In the genomic region with DNA sequence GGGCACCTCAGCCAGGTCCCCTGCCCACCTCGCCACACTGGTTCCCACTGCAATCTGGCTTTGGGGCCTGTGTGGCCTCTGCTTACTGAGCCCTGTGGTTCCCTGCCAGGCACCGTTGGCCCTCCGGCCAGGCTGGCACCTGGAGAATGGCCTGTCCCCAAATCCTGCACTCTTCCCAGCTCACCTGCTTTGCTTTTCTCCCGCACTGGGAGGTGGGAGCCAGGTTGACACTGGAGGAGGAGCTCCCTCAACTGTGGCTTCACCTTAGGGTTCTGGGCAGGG, we compare ENCODE assay signal across 26 cellular contexts.
DNase-seq lines count a peak whose midpoint lies in the region; ATAC-seq, FAIRE-seq and TF ChIP-seq lines count a peak whose summit lies in the region.
"Had no signal": no experiment of that assay in that cellular context is flagged by ENCODE, and none has a peak within 500 bp of the region (broad histone marks: within the 10 kb centered on the region; RNA-seq: fewer than 3 reads in every experiment).

No MANE protein-coding gene starts in this region.

- no peak overlapping the region for H4K8ac ChIP-seq in neuronal stem cell (ENCODE audit: low read depth, low read length)

- H3K14ac ChIP-seq in neuronal stem cell (ENCODE audit: low read length): no peak overlapping the region

- no peaks in the 10 kb centered on the region for H3K36me3 ChIP-seq in HEK293 (ENCODE audit: control insufficient read depth in 2 of 2, insufficient read depth in 1 of 2, low read length in 2 of 2)
- H3K36me3 ChIP-seq in neuronal stem cell (replicated peaks in 1 of 2; ENCODE audit: control insufficient read depth in 2 of 2, insufficient read depth in 2 of 2, low read length in 2 of 2): no peaks in the 10 kb centered on the region
- H3K36me3 ChIP-seq: BE2C, BLaER1 had no signal

- H3K79me1 ChIP-seq in neuronal stem cell (ENCODE audit: low read depth, low read length): peaks cover 1% of the 10 kb centered on the region

- H3K4me1 ChIP-seq in A549 (no peaks in the 10 kb centered on the region), HEK293 (ENCODE audit: control insufficient read depth, insufficient read depth, low read length) (no peaks in the 10 kb centered on the region), neuronal stem cell (ENCODE audit: control insufficient read depth in 2 of 2, insufficient read depth in 1 of 2, low read depth in 1 of 2, low read length in 2 of 2) (no peaks in the 10 kb centered on the region)
- H3K4me1 ChIP-seq: BE2C had no signal

- H3K4me2 ChIP-seq in A549 (no peak overlapping the region), neuronal stem cell (ENCODE audit: insufficient read depth, low read length, poor library complexity, severe bottlenecking) (no peak overlapping the region)
- H3K4me2 ChIP-seq: BLaER1 had no signal

- ATAC-seq in A549 (peak in 1 of 2 experiments; percentile 16; a peak in 2 of 6 replicates), HG02885 (IDR thresholded peaks at IDR 0.05; ENCODE audit: poor library complexity, unreplicated experiment) (no peak)
- ATAC-seq: GM12878 had no signal

- in situ Hi-C loops in GM13976 (cut with MboI; ENCODE audit: low sequenced_read_pairs, unreplicated experiment): no loop called here

- H2AFZ ChIP-seq in neuronal stem cell (ENCODE audit: low read length): no peak overlapping the region

- whole genome bisulfite sequencing in A549 (ENCODE audit: missing lambda C conversion rate): 16% methylated on average over 4 of the region's 4 CpGs
- WGBS in neuronal stem cell (ENCODE audit: extremely low coverage in 2 of 2, insufficient read length in 2 of 2, insufficient replicate concordance in 1 of 2), 2 donors: no CpG with 5 or more reads among the region's 4 CpGs

- H3K4me3 ChIP-seq in A549 (no peak overlapping the region), HEK293 (ENCODE audit: low read depth, low read length) (no peak overlapping the region), neuronal stem cell (ENCODE audit: low read length in 2 of 2) (no peak overlapping the region)
- H3K4me3 ChIP-seq: BLaER1, GM12878 had no signal

- H3K18ac ChIP-seq in neuronal stem cell (ENCODE audit: low read length): no peak overlapping the region

- CTCF ChIA-PET in A549 (lab: Yijun Ruan, JAX) (interaction anchor here (1.2 kb wide), 1 partner anchor 15 kb away, joined by 3 read pairs; no protein-coding TSS in a partner anchor), HEK293 (lab: Yijun Ruan, JAX) (no interaction called here)

- H4K91ac ChIP-seq in neuronal stem cell (ENCODE audit: low read depth, low read length, poor library complexity): no peak overlapping the region

- POLR2A ChIA-PET in A549 (lab: Yijun Ruan, JAX): no interaction called here
- POLR2A ChIA-PET in HEK293 (lab: Yijun Ruan, JAX): no interaction called here

- H2BK12ac ChIP-seq in neuronal stem cell (ENCODE audit: low read length): no peak overlapping the region

- H2BK15ac ChIP-seq in neuronal stem cell (ENCODE audit: low read length): no peak overlapping the region

- no peak overlapping the region for H3K4ac ChIP-seq in neuronal stem cell (ENCODE audit: low read length)

- no peak for FAIRE-seq in A549 (lab: Jason Lieb, UNC)
- FAIRE-seq: A204.1, GM12878, GM12892, GM19239 had no signal

- no peak for TF ChIP-seq EP300 in A549 (IDR thresholded peaks at IDR 0.05)

- H3K9me3 ChIP-seq in A549: peaks cover 8% of the 10 kb centered on the region; the same call in 1 of the 3 replicates
- no peaks in the 10 kb centered on the region for H3K9me3 ChIP-seq in HEK293 (ENCODE audit: control insufficient read depth, insufficient read depth, low read depth, low read length)
- H3K9me3 ChIP-seq in neuronal stem cell (replicated peaks in 1 of 2; ENCODE audit: control insufficient read depth in 2 of 2, insufficient read depth in 1 of 2, low read depth in 1 of 2, low read length in 2 of 2): peaks cover 0 to 7% of the 10 kb centered on the region in 2 donors
- H3K9me3 ChIP-seq: BE2C had no signal

- TF ChIP-seq RAD21 in A549 (conservative IDR thresholded peaks at IDR 0.05 in 1 of 2, IDR thresholded peaks at IDR 0.05 in 1 of 2): no peak

- TF ChIP-seq CTCF in A549 (IDR thresholded peaks at IDR 0.05) (no peak), HEK293 (tag by site-specific recombination; IDR thresholded peaks at IDR 0.05) (no peak), GM13976 (IDR thresholded peaks at IDR 0.05; ENCODE audit: borderline replicate concordance, control extremely low read depth, extremely low read depth, insufficient read depth, missing control alignments) (no peak)

- no peak overlapping the region for H2BK120ac ChIP-seq in neuronal stem cell (ENCODE audit: low read depth, low read length)

- H2AK5ac ChIP-seq in neuronal stem cell (ENCODE audit: low read depth, low read length): no peak overlapping the region

- no peak overlapping the region for H3K23ac ChIP-seq in neuronal stem cell (ENCODE audit: low read depth, low read length, poor library complexity)

- H3K27ac ChIP-seq in A549 (no peak overlapping the region), HEK293 (ENCODE audit: extremely low read depth, low read depth, low read length) (no peak overlapping the region), neuronal stem cell (replicated peaks; ENCODE audit: low read length) (no peak overlapping the region)
- H3K27ac ChIP-seq: BLaER1 had no signal

- no peak for TF ChIP-seq POLR2A in A549 (IDR thresholded peaks at IDR 0.05; ENCODE audit: low read length)

- no peak overlapping the region for H2BK5ac ChIP-seq in neuronal stem cell (ENCODE audit: low read length)

- peaks cover 0 to 13% (median 11%) of the 10 kb centered on the region in 3 experiments for H3K27me3 ChIP-seq in neuronal stem cell (ENCODE audit: control insufficient read depth in 3 of 3, insufficient read depth in 3 of 3, low read depth in 1 of 3, low read length in 3 of 3)
- H3K27me3 ChIP-seq: BE2C, BLaER1 had no signal

- DNase-seq in A549 (ENCODE audit: low read depth in 1 of 2, low spot score in 1 of 2) (no peak), neuronal stem cell (ENCODE audit: low spot score) (no peak), GM13976 (ENCODE audit: low spot score) (no peak), Ammon's horn (ENCODE audit: low spot score) (no peak)
- DNase-seq: 8988T; AML-193; BE2C; C1 segment of cervical spinal cord; CD4-positive, alpha-beta memory T cell; CD4-positive, CD25-positive, alpha-beta regulatory T cell; CD8-positive, alpha-beta memory T cell; COR-L47; DMS 273 treated with DMSO at 0.1 percent for 48 hours; DMS153; DMS53; DMS79; DND-41; EL; GDM1 had no signal

- peak overlapping the region; percentile 44 for H3K9ac ChIP-seq in neuronal stem cell (ENCODE audit: low read depth, low read length, poor library complexity)
- H3K9ac ChIP-seq: BLaER1 had no signal

TF ChIP-seq in A549, 52 proteins besides CTCF, POLR2A, EP300 and RAD21:
- TF ChIP-seq, protein P1, sequence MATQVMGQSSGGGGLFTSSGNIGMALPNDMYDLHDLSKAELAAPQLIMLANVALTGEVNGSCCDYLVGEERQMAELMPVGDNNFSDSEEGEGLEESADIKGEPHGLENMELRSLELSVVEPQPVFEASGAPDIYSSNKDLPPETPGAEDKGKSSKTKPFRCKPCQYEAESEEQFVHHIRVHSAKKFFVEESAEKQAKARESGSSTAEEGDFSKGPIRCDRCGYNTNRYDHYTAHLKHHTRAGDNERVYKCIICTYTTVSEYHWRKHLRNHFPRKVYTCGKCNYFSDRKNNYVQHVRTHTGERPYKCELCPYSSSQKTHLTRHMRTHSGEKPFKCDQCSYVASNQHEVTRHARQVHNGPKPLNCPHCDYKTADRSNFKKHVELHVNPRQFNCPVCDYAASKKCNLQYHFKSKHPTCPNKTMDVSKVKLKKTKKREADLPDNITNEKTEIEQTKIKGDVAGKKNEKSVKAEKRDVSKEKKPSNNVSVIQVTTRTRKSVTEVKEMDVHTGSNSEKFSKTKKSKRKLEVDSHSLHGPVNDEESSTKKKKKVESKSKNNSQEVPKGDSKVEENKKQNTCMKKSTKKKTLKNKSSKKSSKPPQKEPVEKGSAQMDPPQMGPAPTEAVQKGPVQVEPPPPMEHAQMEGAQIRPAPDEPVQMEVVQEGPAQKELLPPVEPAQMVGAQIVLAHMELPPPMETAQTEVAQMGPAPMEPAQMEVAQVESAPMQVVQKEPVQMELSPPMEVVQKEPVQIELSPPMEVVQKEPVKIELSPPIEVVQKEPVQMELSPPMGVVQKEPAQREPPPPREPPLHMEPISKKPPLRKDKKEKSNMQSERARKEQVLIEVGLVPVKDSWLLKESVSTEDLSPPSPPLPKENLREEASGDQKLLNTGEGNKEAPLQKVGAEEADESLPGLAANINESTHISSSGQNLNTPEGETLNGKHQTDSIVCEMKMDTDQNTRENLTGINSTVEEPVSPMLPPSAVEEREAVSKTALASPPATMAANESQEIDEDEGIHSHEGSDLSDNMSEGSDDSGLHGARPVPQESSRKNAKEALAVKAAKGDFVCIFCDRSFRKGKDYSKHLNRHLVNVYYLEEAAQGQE (IDR thresholded peaks at IDR 0.05): 0 out of 2 replicates have a peak, but pooled peaks have one; percentile 15
- no peak for TF ChIP-seq NFE2L2 (conservative IDR thresholded peaks at IDR 0.05; ENCODE audit: low read length)

TF ChIP-seq in HEK293, 187 proteins besides CTCF, POLR2A, EP300 and RAD21 (continues in another document):
- TF ChIP-seq, protein P2, sequence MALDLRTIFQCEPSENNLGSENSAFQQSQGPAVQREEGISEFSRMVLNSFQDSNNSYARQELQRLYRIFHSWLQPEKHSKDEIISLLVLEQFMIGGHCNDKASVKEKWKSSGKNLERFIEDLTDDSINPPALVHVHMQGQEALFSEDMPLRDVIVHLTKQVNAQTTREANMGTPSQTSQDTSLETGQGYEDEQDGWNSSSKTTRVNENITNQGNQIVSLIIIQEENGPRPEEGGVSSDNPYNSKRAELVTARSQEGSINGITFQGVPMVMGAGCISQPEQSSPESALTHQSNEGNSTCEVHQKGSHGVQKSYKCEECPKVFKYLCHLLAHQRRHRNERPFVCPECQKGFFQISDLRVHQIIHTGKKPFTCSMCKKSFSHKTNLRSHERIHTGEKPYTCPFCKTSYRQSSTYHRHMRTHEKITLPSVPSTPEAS (tag by site-specific recombination; IDR thresholded peaks at IDR 0.05): no peak
